ENCODE assay signal across 10 cellular contexts in genomic region chr21:16302851-16303282, GRCh38.
A peak's percentile ranks its signal among the peaks of the same experiment; 100 is the strongest.
DNase-seq lines count a peak whose midpoint lies in the region; ATAC-seq, FAIRE-seq and TF ChIP-seq lines count a peak whose summit lies in the region.
"Had no signal": no experiment of that assay in that cellular context is flagged by ENCODE, and none has a peak within 500 bp of the region (broad histone marks: within the 10 kb centered on the region; RNA-seq: fewer than 3 reads in every experiment).

No MANE protein-coding gene starts in this region.

- H3K4me3 ChIP-seq in H1 (ENCODE audit: extremely low read depth in 1 of 4, insufficient read depth in 2 of 4, low read depth in 3 of 4, low read length in 4 of 4) (no peak overlapping the region), right lobe of liver (no peak overlapping the region)

- H3K14ac ChIP-seq in H1 (ENCODE audit: insufficient read length): no peak overlapping the region

- H3K27ac ChIP-seq in H1 (ENCODE audit: low read depth, low read length) (no peak overlapping the region), right lobe of liver (peak overlapping the region; percentile 10 to 80 (median 76)), temporal lobe (ENCODE audit: low read depth, low read length) (peak overlapping the region; percentile 88)

- no peak overlapping the region for H3K4ac ChIP-seq in H1 (replicated peaks; ENCODE audit: insufficient read length, low read depth, low read length)

- peaks cover 0 to 1% (median 0%) of the 10 kb centered on the region in 4 experiments; a peak in 1 of 7 replicates for H3K27me3 ChIP-seq in H1 (replicated peaks in 1 of 4; ENCODE audit: control insufficient read depth in 3 of 4, extremely low read depth in 1 of 4, insufficient read depth in 3 of 4, low read length in 3 of 4)
- H3K27me3 ChIP-seq in right lobe of liver: no peaks in the 10 kb centered on the region

- intact Hi-C loops in right lobe of liver (cut with DNase I): loop anchor here (10.0 kb wide), 1 partner anchor 108 kb away; no protein-coding TSS in a partner anchor

- no peak for TF ChIP-seq EP300 in H1 (IDR thresholded peaks at IDR 0.05; ENCODE audit: borderline replicate concordance in 1 of 2, low read depth in 2 of 2, low read length in 2 of 2)

- H3K9ac ChIP-seq in H1 (replicated peaks in 1 of 4; ENCODE audit: extremely low read depth in 1 of 4, low read depth in 3 of 4, low read length in 3 of 4): no peak overlapping the region

- no peak overlapping the region for H2BK5ac ChIP-seq in H1 (ENCODE audit: low read depth, low read length)

- H4K5ac ChIP-seq in H1 (ENCODE audit: insufficient read length, low read depth, low read length): no peak overlapping the region

- no peak overlapping the region for H2BK12ac ChIP-seq in H1 (ENCODE audit: low read depth, low read length)

- no peak overlapping the region for H3K18ac ChIP-seq in H1 (ENCODE audit: extremely low read depth, low read length)

- CTCF ChIA-PET in H1 (lab: Charles Lee; ENCODE audit: partially characterized antibody): no interaction called here

- no peaks in the 10 kb centered on the region for H3K23me2 ChIP-seq in H1 (ENCODE audit: low read depth, low read length)

- H3K23ac ChIP-seq in H1 (ENCODE audit: insufficient read length): no peak overlapping the region

- no peak overlapping the region for H2BK120ac ChIP-seq in H1 (replicated peaks; ENCODE audit: low read depth, low read length)

- no peaks in the 10 kb centered on the region for H3K9me3 ChIP-seq in H1 (ENCODE audit: insufficient read depth in 2 of 2, low read depth in 1 of 2, low read length in 1 of 2)
- H3K9me3 ChIP-seq in right lobe of liver: no peaks in the 10 kb centered on the region

- no peak overlapping the region for H2BK15ac ChIP-seq in H1 (ENCODE audit: low read length)

- H4K8ac ChIP-seq in H1 (ENCODE audit: extremely low read depth, insufficient read depth, low read length): no peak overlapping the region

- H3K4me1 ChIP-seq in H1 (replicated peaks in 1 of 4; ENCODE audit: control insufficient read depth in 3 of 4, insufficient read depth in 4 of 4, low read length in 3 of 4) (0 out of 7 replicates have a peak, but pooled peaks cover 0 to 2% (median 0%) of the 10 kb centered on the region in 4 experiments), right lobe of liver (peaks cover 0 to 31% (median 5%) of the 10 kb centered on the region in 4 donors)

- peak overlapping the region; percentile 95; the same call in 1 of the 2 replicates for H2AFZ ChIP-seq in H1 (ENCODE audit: low read length)

- DNase-seq in M059J (ENCODE audit: low read depth) (peak; percentile 53), H1 (ENCODE audit: low read depth in 1 of 2, low spot score in 2 of 2) (no peak), right lobe of liver (peak in 2 of 3 donors; percentile 30 to 76), GM19240 (ENCODE audit: insufficient read length, low spot score) (no peak)
- DNase-seq: activated B cell treated with CpG ODN at 0.5 μM for 24 hours, NCI-H510A had no signal

- no peaks in the 10 kb centered on the region for H4K20me1 ChIP-seq in H1 (replicated peaks in 1 of 2; ENCODE audit: control insufficient read depth in 1 of 2, insufficient read depth in 2 of 2, low read length in 2 of 2)

- H2AK5ac ChIP-seq in H1 (ENCODE audit: low read depth, low read length): no peak overlapping the region

- FAIRE-seq in H1 (lab: Jason Lieb, UNC): no peak

- TF ChIP-seq CTCF in H1 (IDR thresholded peaks at IDR 0.05; ENCODE audit: control extremely low read depth in 1 of 3, insufficient read depth in 1 of 3, low read depth in 1 of 3, low read length in 3 of 3) (no peak), right lobe of liver (IDR thresholded peaks at IDR 0.05) (no peak)

- WGBS in H1 (ENCODE audit: extremely low coverage in 1 of 2, insufficient coverage in 1 of 2, insufficient read length in 1 of 2, insufficient replicate concordance in 2 of 2, low coverage in 1 of 2, low lambda C conversion rate in 2 of 2, missing lambda C conversion rate in 1 of 2), 2 experiments: 78% methylated on average over 4 of the region's 4 CpGs; no CpG with 5 or more reads in 1 of the 2 experiments
- WGBS in right lobe of liver (ENCODE audit: insufficient coverage, low coverage, low lambda C conversion rate, missing lambda C conversion rate): 12% methylated on average over 4 of the region's 4 CpGs

- H3K56ac ChIP-seq in H1 (replicated peaks; ENCODE audit: insufficient read length, low read depth, low read length): no peak overlapping the region

- no peaks in the 10 kb centered on the region for H3K79me2 ChIP-seq in H1 (ENCODE audit: control insufficient read depth in 1 of 2, insufficient read depth in 2 of 2, low read length in 2 of 2)

- no peaks in the 10 kb centered on the region for H3K79me1 ChIP-seq in H1 (ENCODE audit: low read depth, low read length)

- TF ChIP-seq RAD21 in H1 (IDR thresholded peaks at IDR 0.05 in 1 of 2, conservative IDR thresholded peaks at IDR 0.05 in 1 of 2; ENCODE audit: low read depth in 2 of 2, low read length in 2 of 2): no peak

- no peak overlapping the region for H3K4me2 ChIP-seq in H1 (ENCODE audit: insufficient read depth in 1 of 2, low read depth in 2 of 2, low read length in 2 of 2)

- POLR2A ChIA-PET in H1 (lab: Charles Lee; ENCODE audit: partially characterized antibody): no interaction called here

- H4K91ac ChIP-seq in H1 (replicated peaks; ENCODE audit: insufficient read length, low read length): no peak overlapping the region

- no peak overlapping the region for H2BK20ac ChIP-seq in H1 (ENCODE audit: low read length)

- ATAC-seq in right lobe of liver: peak; percentile 89 to 96 (median 92)
- no peak for ATAC-seq in GM21717 (IDR thresholded peaks at IDR 0.05; ENCODE audit: unreplicated experiment)
- ATAC-seq in GM21825 (IDR thresholded peaks at IDR 0.05; ENCODE audit: unreplicated experiment): no peak
- ATAC-seq in GM18909 (IDR thresholded peaks at IDR 0.05; ENCODE audit: poor library complexity, unreplicated experiment): no peak

- TF ChIP-seq POLR2A in H1 (IDR thresholded peaks at IDR 0.05; ENCODE audit: control extremely low read depth in 1 of 2, low read depth in 2 of 2, low read length in 2 of 2) (no peak), right lobe of liver (IDR thresholded peaks at IDR 0.05) (peak; percentile 51)

- H3K36me3 ChIP-seq in H1 (ENCODE audit: control insufficient read depth in 2 of 4, insufficient read depth in 4 of 4, low read length in 3 of 4): no peaks in the 10 kb centered on the region
- no peaks in the 10 kb centered on the region for H3K36me3 ChIP-seq in right lobe of liver

TF ChIP-seq in H1, 55 proteins besides CTCF, POLR2A, EP300 and RAD21:
- TF ChIP-seq, protein P1, sequence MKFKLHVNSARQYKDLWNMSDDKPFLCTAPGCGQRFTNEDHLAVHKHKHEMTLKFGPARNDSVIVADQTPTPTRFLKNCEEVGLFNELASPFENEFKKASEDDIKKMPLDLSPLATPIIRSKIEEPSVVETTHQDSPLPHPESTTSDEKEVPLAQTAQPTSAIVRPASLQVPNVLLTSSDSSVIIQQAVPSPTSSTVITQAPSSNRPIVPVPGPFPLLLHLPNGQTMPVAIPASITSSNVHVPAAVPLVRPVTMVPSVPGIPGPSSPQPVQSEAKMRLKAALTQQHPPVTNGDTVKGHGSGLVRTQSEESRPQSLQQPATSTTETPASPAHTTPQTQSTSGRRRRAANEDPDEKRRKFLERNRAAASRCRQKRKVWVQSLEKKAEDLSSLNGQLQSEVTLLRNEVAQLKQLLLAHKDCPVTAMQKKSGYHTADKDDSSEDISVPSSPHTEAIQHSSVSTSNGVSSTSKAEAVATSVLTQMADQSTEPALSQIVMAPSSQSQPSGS (IDR thresholded peaks at IDR 0.05; ENCODE audit: low read length): no peak
- no peak for TF ChIP-seq SP1 (IDR thresholded peaks at IDR 0.05; ENCODE audit: low read depth, low read length)
- TF ChIP-seq ATF3 (IDR thresholded peaks at IDR 0.05; ENCODE audit: insufficient read depth, low read depth, low read length): no peak
- TF ChIP-seq SIRT6 (IDR thresholded peaks at IDR 0.05; ENCODE audit: low read length): no peak
- TF ChIP-seq TCF12 (IDR thresholded peaks at IDR 0.05; ENCODE audit: low read depth, low read length): no peak
- no peak for TF ChIP-seq NRF1 (IDR thresholded peaks at IDR 0.05; ENCODE audit: low read depth, low read length)
- no peak for TF ChIP-seq SAP30 (IDR thresholded peaks at IDR 0.05; ENCODE audit: insufficient read depth, insufficient replicate concordance, low read length)
- TF ChIP-seq TEAD4 (IDR thresholded peaks at IDR 0.05; ENCODE audit: low read depth, low read length): no peak
- TF ChIP-seq TAF1 (IDR thresholded peaks at IDR 0.05; ENCODE audit: low read depth, low read length): no peak
- TF ChIP-seq CEBPB (IDR thresholded peaks at IDR 0.05; ENCODE audit: low read depth, low read length): no peak
- no peak for TF ChIP-seq GABPA (IDR thresholded peaks at IDR 0.05; ENCODE audit: borderline replicate concordance, insufficient read depth, low read length)
- no peak for TF ChIP-seq PHF8 (conservative IDR thresholded peaks at IDR 0.05; ENCODE audit: low read depth, low read length)
- no peak for TF ChIP-seq TBP (IDR thresholded peaks at IDR 0.05; ENCODE audit: low read depth, low read length)
- no peak for TF ChIP-seq POLR2AphosphoS5 (IDR thresholded peaks at IDR 0.05; ENCODE audit: low read depth, low read length)

Comparison
In these comparisons a context has a peak if more than half of its experiments do, and no peak if none do; other contexts are left out.
1. DNase-seq: peak in M059J (single experiment) and right lobe of liver (2 of 3); none in H1 (0 of 2) and GM19240 (single experiment).
2. ATAC-seq: peak in right lobe of liver (4 of 4); none in GM21717 (single experiment), GM21825 (single experiment) and GM18909 (single experiment).